1 cellular context compared by ENCODE assay signal in genomic region chr14:34425095-34425851, GRCh38.
A peak's percentile ranks its signal among the peaks of the same experiment; 100 is the strongest.
TF ChIP-seq lines count a peak whose summit lies in the region.

No MANE protein-coding gene starts in this region.

TF ChIP-seq in K562, 482 proteins besides CTCF, POLR2A, EP300 and RAD21 (continued from another document):
- no peak for TF ChIP-seq USF2 (CRISPR knock-in tag; IDR thresholded peaks at IDR 0.05)
- peak; percentile 56 for TF ChIP-seq ARID1B (IDR thresholded peaks at IDR 0.05)
- TF ChIP-seq TEAD2 (tag; IDR thresholded peaks at IDR 0.05), result no peak
- no peak for TF ChIP-seq HOMEZ (CRISPR knock-in tag; IDR thresholded peaks at IDR 0.05)
- peak; percentile 77 for TF ChIP-seq USF1 (CRISPR knock-in tag; IDR thresholded peaks at IDR 0.05)
- TF ChIP-seq ZNF507 (tag; conservative IDR thresholded peaks at IDR 0.05), result no peak
- TF ChIP-seq FOXA1 (IDR thresholded peaks at IDR 0.05; ENCODE audit: borderline replicate concordance), result no peak
- TF ChIP-seq ZKSCAN8 (CRISPR knock-in tag; IDR thresholded peaks at IDR 0.05), result no peak
- no peak for TF ChIP-seq NBN (IDR thresholded peaks at IDR 0.05; ENCODE audit: low read depth)
- peak; percentile 83 for TF ChIP-seq ATF3 (IDR thresholded peaks at IDR 0.05)
- peak; percentile 63; the same call in 1 of the 2 replicates for TF ChIP-seq ATF3 (CRISPR knock-in tag; conservative IDR thresholded peaks at IDR 0.05)
- peak; percentile 65; the same call in 1 of the 2 replicates for TF ChIP-seq TOE1 (IDR thresholded peaks at IDR 0.05; ENCODE audit: borderline replicate concordance)
- no peak for TF ChIP-seq TOE1 (CRISPR knock-in tag; IDR thresholded peaks at IDR 0.05; ENCODE audit: borderline replicate concordance, low read depth)
- no peak for TF ChIP-seq PCBP1 (IDR thresholded peaks at IDR 0.05; ENCODE audit: low read depth, low read length, poor library complexity, severe bottlenecking)
- peak; percentile 53 for TF ChIP-seq TCF3 (CRISPR knock-in tag; IDR thresholded peaks at IDR 0.05)
- no peak for TF ChIP-seq ZNF274 (IDR thresholded peaks at IDR 0.05; ENCODE audit: borderline replicate concordance, low read depth, low read length)
- no peak for TF ChIP-seq ETV1 (tag; conservative IDR thresholded peaks at IDR 0.05; ENCODE audit: low read depth)
- TF ChIP-seq SRF (CRISPR knock-in tag; IDR thresholded peaks at IDR 0.05), result no peak
- no peak for TF ChIP-seq ZNF174 (CRISPR knock-in tag; IDR thresholded peaks at IDR 0.05)
- TF ChIP-seq ZNF57 (CRISPR knock-in tag; IDR thresholded peaks at IDR 0.05), result no peak
- TF ChIP-seq ZEB2 (IDR thresholded peaks at IDR 0.05), result peak; percentile 89
- TF ChIP-seq HCFC1 (IDR thresholded peaks at IDR 0.05; ENCODE audit: low read depth, low read length), result no peak
- TF ChIP-seq TAL1 (IDR thresholded peaks at IDR 0.05), result no peak; the same call in 1 of the 2 replicates
- no peak for TF ChIP-seq SRSF7 (optimal IDR thresholded peaks at IDR 0.05; ENCODE audit: low read depth, low read length)
- TF ChIP-seq EGR1 (conservative IDR thresholded peaks at IDR 0.05), result no peak
- TF ChIP-seq PREB (CRISPR knock-in tag; IDR thresholded peaks at IDR 0.05), result no peak
- TF ChIP-seq MEF2D (tag; conservative IDR thresholded peaks at IDR 0.05; ENCODE audit: low read depth), result no peak
- TF ChIP-seq BCL6 (CRISPR knock-in tag; IDR thresholded peaks at IDR 0.05), result no peak
- no peak for TF ChIP-seq YY1 (IDR thresholded peaks at IDR 0.05; ENCODE audit: borderline replicate concordance in 1 of 3, control insufficient read depth in 1 of 3, extremely low read depth in 1 of 3, insufficient read depth in 3 of 3, insufficient read length in 1 of 3, insufficient replicate concordance in 2 of 3, low read depth in 1 of 3, low read length in 2 of 3)
- no peak for TF ChIP-seq RNF219 (CRISPR knock-in tag; IDR thresholded peaks at IDR 0.05)
- TF ChIP-seq KLF16 (IDR thresholded peaks at IDR 0.05), result no peak
- TF ChIP-seq ZNF316 (IDR thresholded peaks at IDR 0.05), result no peak
- TF ChIP-seq UBTF (IDR thresholded peaks at IDR 0.05; ENCODE audit: borderline replicate concordance in 1 of 2, low read depth in 2 of 2, low read length in 2 of 2), result no peak
- TF ChIP-seq FOXK1 (CRISPR knock-in tag; IDR thresholded peaks at IDR 0.05; ENCODE audit: borderline replicate concordance), result no peak
- no peak for TF ChIP-seq ZBTB34 (CRISPR knock-in tag; IDR thresholded peaks at IDR 0.05)
- no peak for TF ChIP-seq ERF (CRISPR knock-in tag; IDR thresholded peaks at IDR 0.05)
- TF ChIP-seq RAD51 (IDR thresholded peaks at IDR 0.05; ENCODE audit: borderline replicate concordance, low read depth), result 0 out of 2 replicates have a peak, but pooled peaks have one; percentile 36
